9 cellular contexts compared by ENCODE assay signal in the genomic region with DNA sequence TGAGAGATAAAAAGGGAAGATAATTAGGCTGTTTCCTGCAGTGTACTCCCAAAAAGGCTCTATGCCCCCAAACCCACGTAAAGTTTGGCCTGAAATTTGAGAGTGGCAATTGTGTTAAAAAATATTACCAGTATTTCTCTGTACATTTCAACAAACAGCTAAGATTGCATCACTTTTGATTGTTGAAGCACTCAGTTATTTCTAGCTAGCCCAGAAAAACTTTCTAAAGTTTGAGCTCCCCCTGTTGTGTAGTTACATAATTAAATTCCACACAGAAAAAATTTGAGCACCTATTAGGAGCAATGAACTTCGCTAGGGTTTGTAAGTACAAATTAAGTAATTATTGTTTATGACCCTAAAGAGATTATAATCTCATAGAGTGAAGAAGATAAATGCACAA.
A peak's percentile ranks its signal among the peaks of the same experiment; 100 is the strongest.
DNase-seq lines count a peak whose midpoint lies in the region; TF ChIP-seq lines count a peak whose summit lies in the region.
"Had no signal": no experiment of that assay in that cellular context is flagged by ENCODE, and none has a peak within 500 bp of the region (broad histone marks: within the 10 kb centered on the region; RNA-seq: fewer than 3 reads in every experiment).

No MANE protein-coding gene starts in this region.

- H3K9me3 ChIP-seq in OCI-LY3 (ENCODE audit: insufficient read depth, low read length), result no peaks in the 10 kb centered on the region

- H3K36me3 Mint-ChIP-seq in activated naive CD4-positive, alpha-beta T cell treated with anti-CD3 and anti-CD28 coated beads, Interleukin-2, amount 10 ng/mL, durations not matched to agents 7 days and 5 days, result no peaks in the 10 kb centered on the region

- H3K4me3 Mint-ChIP-seq in activated naive CD4-positive, alpha-beta T cell treated with anti-CD3 and anti-CD28 coated beads, Interleukin-2, amount 10 ng/mL, durations not matched to agents 7 days and 5 days, result no peak overlapping the region
- H3K4me3 Mint-ChIP-seq: dendritic cell treated with granulocyte-macrophage colony-stimulating factor and Interleukin-4, amounts not matched to agents 40 ng/mL and 50 ng/mL, for 4 days had no signal

- H3K36me3 ChIP-seq in OCI-LY3 (replicated peaks; ENCODE audit: low read depth, low read length), result no peaks in the 10 kb centered on the region

- TF ChIP-seq CTCF in GM12872 (IDR thresholded peaks at IDR 0.05; ENCODE audit: insufficient read depth, low read depth, low read length) (0 out of 3 replicates have a peak, but pooled peaks have one; percentile 7), OCI-LY3 (IDR thresholded peaks at IDR 0.05; ENCODE audit: low read depth, low read length) (peak; percentile 51), fibroblast of mammary gland (conservative IDR thresholded peaks at IDR 0.05; ENCODE audit: control insufficient read depth, insufficient read depth, low read depth, low read length) (peak; percentile 25)

- H3K4me1 Mint-ChIP-seq in activated naive CD4-positive, alpha-beta T cell treated with anti-CD3 and anti-CD28 coated beads, Interleukin-2, amount 10 ng/mL, durations not matched to agents 7 days and 5 days, result peaks cover 7% of the 10 kb centered on the region

- peaks cover 5% of the 10 kb centered on the region for H3K27me3 Mint-ChIP-seq in activated naive CD4-positive, alpha-beta T cell treated with anti-CD3 and anti-CD28 coated beads, Interleukin-2, amount 10 ng/mL, durations not matched to agents 7 days and 5 days

- no peak overlapping the region for H2AFZ ChIP-seq in OCI-LY3 (ENCODE audit: low read depth, low read length)

- CTCF ChIA-PET in activated naive CD4-positive, alpha-beta T cell treated with anti-CD3 and anti-CD28 coated beads, Interleukin-2, amount 10 ng/mL, durations not matched to agents 7 days and 5 days (lab: Charles Lee), result interaction anchor here (0.6 to 3.3 kb wide), 9 partner anchors 45 to 1017 kb away, joined by 3 to 14 read pairs (median 3); no protein-coding TSS in a partner anchor

- H3K79me2 ChIP-seq in OCI-LY3 (ENCODE audit: low read length), result no peaks in the 10 kb centered on the region

- no peak overlapping the region for H3K9ac ChIP-seq in OCI-LY3 (ENCODE audit: low read length)

- peaks cover 16% of the 10 kb centered on the region for H3K4me1 ChIP-seq in OCI-LY3 (ENCODE audit: low read length)

- H3K27ac ChIP-seq in OCI-LY3 (ENCODE audit: low read length), result peak overlapping the region; percentile 13; the same call in 1 of the 2 replicates

- H3K9me3 Mint-ChIP-seq in activated naive CD4-positive, alpha-beta T cell treated with anti-CD3 and anti-CD28 coated beads, Interleukin-2, amount 10 ng/mL, durations not matched to agents 7 days and 5 days, result no peaks in the 10 kb centered on the region
- H3K9me3 Mint-ChIP-seq: dendritic cell treated with granulocyte-macrophage colony-stimulating factor and Interleukin-4, amounts not matched to agents 40 ng/mL and 50 ng/mL, for 4 days had no signal

- H4K20me1 ChIP-seq in OCI-LY3 (ENCODE audit: insufficient read depth, low read length), result no peaks in the 10 kb centered on the region

- no peak overlapping the region for H3K27ac Mint-ChIP-seq in activated naive CD4-positive, alpha-beta T cell treated with anti-CD3 and anti-CD28 coated beads, Interleukin-2, amount 10 ng/mL, durations not matched to agents 7 days and 5 days
- H3K27ac Mint-ChIP-seq: dendritic cell treated with granulocyte-macrophage colony-stimulating factor and Interleukin-4, amounts not matched to agents 40 ng/mL and 50 ng/mL, for 4 days had no signal

- no peaks in the 10 kb centered on the region for H3K27me3 ChIP-seq in OCI-LY3 (ENCODE audit: low read depth, low read length)

- peak overlapping the region; percentile 46 for H3K4me2 ChIP-seq in OCI-LY3 (ENCODE audit: low read length)

- H3K4me3 ChIP-seq in OCI-LY3 (ENCODE audit: low read length) (no peak overlapping the region), fibroblast of mammary gland (ENCODE audit: control insufficient read depth, low read depth, low read length) (no peak overlapping the region)

- DNase-seq in A172 (ENCODE audit: low spot score) (peak; percentile 8), fibroblast of mammary gland (ENCODE audit: low read depth) (peak; percentile 45), KG1 (lab: John Stamatoyannopoulos, UW) (no peak), UCSD-AML1 (lab: John Stamatoyannopoulos, UW; ENCODE audit: unreplicated experiment) (no peak)
- no peak for DNase-seq in activated naive CD4-positive, alpha-beta T cell treated with anti-CD3 and anti-CD28 coated beads, Interleukin-2, amount 10 ng/mL, durations not matched to agents 7 days and 5 days
- DNase-seq in activated CD8-positive, alpha-beta memory T cell treated with anti-CD3 and anti-CD28 coated beads, Interleukin-2, amount 50 U/mL, for 48 hours, result no peak

Comparison
In these comparisons a context has a peak if more than half of its experiments do, and no peak if none do; other contexts are left out.
1. DNase-seq: peak in A172 (single experiment) and fibroblast of mammary gland (single experiment); none in KG1 (single experiment), activated naive CD4-positive, alpha-beta T cell treated with anti-CD3 and anti-CD28 coated beads, Interleukin-2, amount 10 ng/mL, durations not matched to agents 7 days and 5 days (single experiment), UCSD-AML1 (single experiment) and activated CD8-positive, alpha-beta memory T cell treated with anti-CD3 and anti-CD28 coated beads, Interleukin-2, amount 50 U/mL, for 48 hours (single experiment).
2. Peak in every context shown above with its lines, with median percentiles within 50 percentile points of each other: CTCF ChIP-seq.